In genomic region chr4:89273741-89274141, GRCh38 we compare ENCODE assay signal across 28 cellular contexts. TPM values are rescaled to one million over a fixed set of nuclear protein-coding genes. Genes with fewer than 3 reads are reported as not detected.
A peak's percentile ranks its signal among the peaks of the same experiment; 100 is the strongest.
DNase-seq lines count a peak whose midpoint lies in the region; ATAC-seq and TF ChIP-seq lines count a peak whose summit lies in the region.
"Had no signal": no experiment of that assay in that cellular context is flagged by ENCODE, and none has a peak within 500 bp of the region (broad histone marks: within the 10 kb centered on the region; RNA-seq: fewer than 3 reads in every experiment).

No MANE protein-coding gene starts in this region.

- POLR2A ChIA-PET in RWPE1 (lab: Yijun Ruan, JAX; ENCODE audit: low non-redundant PET) = no interaction called here

- H3K27me3 Mint-ChIP-seq in activated CD4-positive, alpha-beta T cell treated with anti-CD3 and anti-CD28 coated beads, Interleukin-2, amount 10 ng/mL, durations not matched to agents 24 days and 14 days = no peaks in the 10 kb centered on the region
- H3K27me3 Mint-ChIP-seq: IgD-negative memory B cell; stimulated activated naive CD8-positive, alpha-beta T cell treated with anti-CD3 and anti-CD28 coated beads, Interleukin-15, Interleukin-2, amounts not matched to agents 100 ng/mL and 50 ng/mL, for 24 hours had no signal

- peaks cover 17% of the 10 kb centered on the region for H3K9me3 Mint-ChIP-seq in activated CD4-positive, alpha-beta T cell treated with anti-CD3 and anti-CD28 coated beads, Interleukin-2, amount 10 ng/mL, durations not matched to agents 24 days and 14 days
- H3K9me3 Mint-ChIP-seq: activated naive CD4-positive, alpha-beta T cell treated with anti-CD3 and anti-CD28 coated beads for 36 hours; activated T-helper 1 cell treated with anti-CD3 and anti-CD28 coated beads, Interleukin-12 subunit alpha, Interleukin-12 subunit beta, Interleukin-2, Interleukin-4 antibody, amounts not matched to agents 30 ng/mL and 10 ng/mL and 1 ng/mL, durations not matched to agents 14 hours and 24 hours and 36 hours; brain; HFFc6; IgD-negative memory B cell; neural crest cell had no signal

- no peak for DNase-seq in activated CD4-positive, alpha-beta T cell treated with anti-CD3 and anti-CD28 coated beads, Interleukin-2, amount 10 ng/mL, durations not matched to agents 24 days and 14 days
- DNase-seq in activated CD4-positive, alpha-beta T cell treated with anti-CD3 and anti-CD28 coated beads, Interleukin-2, amount 50 U/mL, for 4 hours = no peak
- DNase-seq in DMS53 treated with DMSO at 0.1 percent for 48 hours (lab: John Stamatoyannopoulos, UW; ENCODE audit: unreplicated experiment) (peak; percentile 47), RWPE1 (ENCODE audit: low spot score) (peak; percentile 16), right lobe of liver (no peak), EL (no peak), MG63 (no peak)
- DNase-seq: activated CD4-positive, alpha-beta T cell treated with anti-CD3 and anti-CD28 coated beads, Interleukin-2, amount 50 U/mL, for 48 hours; activated naive CD4-positive, alpha-beta T cell treated with anti-CD3 and anti-CD28 coated beads for 36 hours; HFFc6; mesenchymal stem cell; NCI-H1092; NCI-H1694; NCI-H2171 treated with DMSO at 0.1 percent for 48 hours; NCI-H526 treated with DMSO at 0.1 percent for 48 hours; ovary; SK-N-SH; stimulated activated CD4-positive, alpha-beta T cell treated with anti-CD3 and anti-CD28 coated beads, Interleukin-1b, Interleukin-23, amount 100 ng/mL, for 48 hours; uterus had no signal

- 56% methylated on average over 5 of the region's 5 CpGs for WGBS in right lobe of liver (ENCODE audit: insufficient coverage, low coverage, low lambda C conversion rate, missing lambda C conversion rate)

- CTCF ChIA-PET in RWPE1 (lab: Yijun Ruan, JAX) = interaction anchor here (0.6 kb wide), 1 partner anchor 28 kb away, joined by 3 read pairs; no protein-coding TSS in a partner anchor

- intact Hi-C loops in activated CD4-positive, alpha-beta T cell treated with anti-CD3 and anti-CD28 coated beads, Interleukin-2, amount 10 ng/mL, durations not matched to agents 24 days and 14 days (cut with micrococcal nuclease) = no loop called here
- intact Hi-C loops in right lobe of liver (cut with DNase I) = no loop called here

- H3K4me1 Mint-ChIP-seq in activated CD4-positive, alpha-beta T cell treated with anti-CD3 and anti-CD28 coated beads, Interleukin-2, amount 10 ng/mL, durations not matched to agents 24 days and 14 days = peaks cover 52% of the 10 kb centered on the region
- H3K4me1 Mint-ChIP-seq: brain had no signal

- H3K4me3 ChIP-seq in right lobe of liver (no peak overlapping the region), MG63 (no peak overlapping the region)
- H3K4me3 ChIP-seq: GM12878, ovary, thoracic aorta, uterus had no signal

- peak overlapping the region; percentile 10 for H3K27ac Mint-ChIP-seq in activated CD4-positive, alpha-beta T cell treated with anti-CD3 and anti-CD28 coated beads, Interleukin-2, amount 10 ng/mL, durations not matched to agents 24 days and 14 days
- H3K27ac Mint-ChIP-seq: activated naive CD4-positive, alpha-beta T cell treated with anti-CD3 and anti-CD28 coated beads for 36 hours; brain; CD14-positive monocyte; HFFc6; IgD-negative memory B cell; stimulated activated naive CD8-positive, alpha-beta T cell treated with anti-CD3 and anti-CD28 coated beads, Interleukin-15, Interleukin-2, amounts not matched to agents 100 ng/mL and 50 ng/mL, for 24 hours had no signal

- H3K36me3 Mint-ChIP-seq in activated CD4-positive, alpha-beta T cell treated with anti-CD3 and anti-CD28 coated beads, Interleukin-2, amount 10 ng/mL, durations not matched to agents 24 days and 14 days (ENCODE audit: low read depth) = peaks cover 59% of the 10 kb centered on the region

- no peak for TF ChIP-seq POLR2A in right lobe of liver (IDR thresholded peaks at IDR 0.05)

- H3K9me3 ChIP-seq in right lobe of liver (no peaks in the 10 kb centered on the region), MG63 (no peaks in the 10 kb centered on the region)
- H3K9me3 ChIP-seq: ovary, SK-N-SH, thoracic aorta, uterus had no signal

- H3K27me3 ChIP-seq in right lobe of liver = no peaks in the 10 kb centered on the region
- H3K27me3 ChIP-seq in MG63 = no peaks in the 10 kb centered on the region
- H3K27me3 ChIP-seq: ovary, uterus had no signal

- H3K4me1 ChIP-seq in right lobe of liver = peaks cover 0 to 3% (median 0%) of the 10 kb centered on the region in 4 donors
- H3K4me1 ChIP-seq: uterus had no signal

- no peak for TF ChIP-seq CTCF in RWPE1 (conservative IDR thresholded peaks at IDR 0.05; ENCODE audit: low read depth)
- TF ChIP-seq CTCF in right lobe of liver (IDR thresholded peaks at IDR 0.05) = no peak

- ATAC-seq in right lobe of liver (peak; percentile 47 to 85 (median 67)), HG03378 (IDR thresholded peaks at IDR 0.05; ENCODE audit: unreplicated experiment) (no peak)
- ATAC-seq: GM12878 had no signal

- no peaks in the 10 kb centered on the region for H3K36me3 ChIP-seq in right lobe of liver
- no peaks in the 10 kb centered on the region for H3K36me3 ChIP-seq in MG63
- H3K36me3 ChIP-seq: ovary, thoracic aorta, uterus had no signal

- H3K27ac ChIP-seq in RWPE1 = no peak overlapping the region
- H3K27ac ChIP-seq in right lobe of liver = peak overlapping the region in 1 of 3 donors; percentile 37
- H3K27ac ChIP-seq: ovary, thoracic aorta, uterus had no signal

- H3K4me3 Mint-ChIP-seq in activated CD4-positive, alpha-beta T cell treated with anti-CD3 and anti-CD28 coated beads, Interleukin-2, amount 10 ng/mL, durations not matched to agents 24 days and 14 days = no peak overlapping the region
- H3K4me3 Mint-ChIP-seq: activated naive CD4-positive, alpha-beta T cell treated with anti-CD3 and anti-CD28 coated beads for 36 hours; activated T-helper 1 cell treated with anti-CD3 and anti-CD28 coated beads, Interleukin-12 subunit alpha, Interleukin-12 subunit beta, Interleukin-2, Interleukin-4 antibody, amounts not matched to agents 30 ng/mL and 10 ng/mL and 1 ng/mL, durations not matched to agents 14 hours and 24 hours and 36 hours; brain; CD14-positive monocyte; HFFc6; IgD-negative memory B cell; neural crest cell; stimulated activated naive CD8-positive, alpha-beta T cell treated with anti-CD3 and anti-CD28 coated beads, Interleukin-15, Interleukin-2, amounts not matched to agents 100 ng/mL and 50 ng/mL, for 24 hours had no signal

RNA-seq across cellular contexts. Expression of gene GPRIN3, which starts 33.9 kb away (rescaled TPM):
- total RNA-seq in activated CD4-positive, alpha-beta T cell treated with anti-CD3 and anti-CD28 coated beads, Interleukin-2, amount 10 ng/mL, durations not matched to agents 24 days and 14 days = 26.2 and 26.8 TPM in 2 replicates
- total RNA-seq in right lobe of liver = 1 to 10 TPM in 3 of 6 experiments, under 1 TPM in 3; 0.29 to 7.9 (median 3.9) TPM
- total RNA-seq in MG63 (2014; rRNA removed; shearing (Covaris generic); ENCODE audit: low replicate concordance) = not detected in 2 replicates

Comparison
In these comparisons a context has a peak if more than half of its experiments do, and no peak if none do; other contexts are left out.
1. DNase-seq: peak in DMS53 treated with DMSO at 0.1 percent for 48 hours (single experiment) and RWPE1 (single experiment); none in activated CD4-positive, alpha-beta T cell treated with anti-CD3 and anti-CD28 coated beads, Interleukin-2, amount 10 ng/mL, durations not matched to agents 24 days and 14 days (single experiment), activated CD4-positive, alpha-beta T cell treated with anti-CD3 and anti-CD28 coated beads, Interleukin-2, amount 50 U/mL, for 4 hours (0 of 2), right lobe of liver (0 of 3), EL (single experiment) and MG63 (single experiment).